8 cellular contexts compared by ENCODE assay signal in genomic region chrX:104254442-104255115, GRCh38. TPM values are rescaled to one million over a fixed set of nuclear protein-coding genes. Genes with fewer than 3 reads are reported as not detected.
A peak's percentile ranks its signal among the peaks of the same experiment; 100 is the strongest.
DNase-seq lines count a peak whose midpoint lies in the region; ATAC-seq and TF ChIP-seq lines count a peak whose summit lies in the region.

TSS of gene ESX1 (minus strand) at chrX:104254933. CDS start at chrX:104254849, 84 bp downstream.

- 1 to 28% methylated on average over 54 to 56 of the region's 56 CpGs for WGBS in aorta, 2 donors

- no peaks in the 10 kb centered on the region for H3K36me3 ChIP-seq in CD8-positive, alpha-beta memory T cell (ENCODE audit: insufficient read depth, low read length)
- H3K36me3 ChIP-seq in aorta (ENCODE audit: control insufficient read depth in 1 of 2, insufficient read depth in 2 of 2, low read length in 1 of 2): no peaks in the 10 kb centered on the region

- POLR2A ChIA-PET in CD8-positive, alpha-beta memory T cell (lab: Charles Lee): no interaction called here

- no peaks in the 10 kb centered on the region for H3K27me3 ChIP-seq in CD8-positive, alpha-beta memory T cell (ENCODE audit: insufficient read depth, low read length, poor library complexity, severe bottlenecking)
- H3K27me3 ChIP-seq in aorta (ENCODE audit: control insufficient read depth in 1 of 2, insufficient read depth in 2 of 2, low read length in 1 of 2): no peaks in the 10 kb centered on the region

- H3K27ac ChIP-seq in CD8-positive, alpha-beta memory T cell (ENCODE audit: low read depth, low read length): no peak within 1 kb of the TSS
- H3K27ac ChIP-seq in coronary artery (no peak within 1 kb of the TSS), aorta (ENCODE audit: low read depth in 1 of 2, low read length in 2 of 2) (no peak within 1 kb of the TSS)

- H3K9me3 ChIP-seq in CD8-positive, alpha-beta memory T cell (ENCODE audit: low read length): no peaks in the 10 kb centered on the region
- no peaks in the 10 kb centered on the region for H3K9me3 ChIP-seq in aorta (ENCODE audit: control insufficient read depth, low read length)

- H3K9me3 Mint-ChIP-seq in CD8-positive, alpha-beta memory T cell: peaks cover 0 to 2% (median 0%) of the 10 kb centered on the region in 5 donors
- H3K9me3 Mint-ChIP-seq in IgD-negative memory B cell: no peaks in the 10 kb centered on the region
- H3K9me3 Mint-ChIP-seq in neural crest cell: no peaks in the 10 kb centered on the region

- peak within 1 kb of the TSS in 6 of 7 donors; percentile 29 to 84 (median 68) for H3K4me3 Mint-ChIP-seq in CD8-positive, alpha-beta memory T cell
- H3K4me3 Mint-ChIP-seq in IgD-negative memory B cell (peak within 1 kb of the TSS in 3 of 4 donors; percentile 74 to 91 (median 82)), neural crest cell (peak within 1 kb of the TSS; percentile 48)

- H3K36me3 Mint-ChIP-seq in CD8-positive, alpha-beta memory T cell: no peaks in the 10 kb centered on the region
- H3K36me3 Mint-ChIP-seq in IgD-negative memory B cell (no peaks in the 10 kb centered on the region), neural crest cell (ENCODE audit: low read depth) (no peaks in the 10 kb centered on the region)

- H3K27ac Mint-ChIP-seq in CD8-positive, alpha-beta memory T cell: no peak within 1 kb of the TSS
- no peak within 1 kb of the TSS for H3K27ac Mint-ChIP-seq in IgD-negative memory B cell
- H3K27ac Mint-ChIP-seq in neural crest cell (ENCODE audit: unreplicated experiment): no peak within 1 kb of the TSS

- CTCF ChIA-PET in CD8-positive, alpha-beta memory T cell (lab: Charles Lee): no interaction called here

- intact Hi-C loops in aorta (cut with DNase I): no loop called here

- no peaks in the 10 kb centered on the region for H3K4me1 ChIP-seq in CD8-positive, alpha-beta memory T cell (ENCODE audit: insufficient read depth, low read length)
- no peaks in the 10 kb centered on the region for H3K4me1 ChIP-seq in aorta (ENCODE audit: control insufficient read depth in 1 of 2, insufficient read depth in 2 of 2, low read length in 2 of 2)

- H3K27me3 Mint-ChIP-seq in CD8-positive, alpha-beta memory T cell: peaks cover 22 to 29% of the 10 kb centered on the region in 2 donors
- H3K27me3 Mint-ChIP-seq in IgD-negative memory B cell (peaks cover 24% of the 10 kb centered on the region), neural crest cell (ENCODE audit: low read depth) (peaks cover 95% of the 10 kb centered on the region)

- no peak for DNase-seq in CD8-positive, alpha-beta memory T cell
- no peak for DNase-seq in coronary artery (ENCODE audit: low spot score)
- DNase-seq in neural crest cell (ENCODE audit: low read depth, low spot score): peak; percentile 7
- no peak for DNase-seq in aorta
- DNase-seq in KG1 (lab: John Stamatoyannopoulos, UW): no peak

- TF ChIP-seq CTCF in coronary artery (IDR thresholded peaks at IDR 0.05) (no peak), neural crest cell (conservative IDR thresholded peaks at IDR 0.05) (no peak)

- H3K4me1 Mint-ChIP-seq in CD8-positive, alpha-beta memory T cell: peaks cover 6 to 17% (median 7%) of the 10 kb centered on the region in 3 donors
- H3K4me1 Mint-ChIP-seq in IgD-negative memory B cell (peaks cover 0 to 3% (median 0%) of the 10 kb centered on the region in 3 donors), neural crest cell (peaks cover 7% of the 10 kb centered on the region)

- H3K4me3 ChIP-seq in CD8-positive, alpha-beta memory T cell (ENCODE audit: low read length): no peak within 1 kb of the TSS
- H3K4me3 ChIP-seq in coronary artery (peak within 1 kb of the TSS; percentile 50), aorta (ENCODE audit: low read length in 2 of 2) (no peak within 1 kb of the TSS)

- ATAC-seq in HG03135 (IDR thresholded peaks at IDR 0.05; ENCODE audit: unreplicated experiment): no peak
- ATAC-seq in HG03196 (IDR thresholded peaks at IDR 0.05; ENCODE audit: unreplicated experiment): no peak
- no peak for ATAC-seq in aorta (ENCODE audit: low FRiP score)

RNA-seq across cellular contexts. Expression of gene ESX1, which starts in this region (rescaled TPM):
- total RNA-seq in CD8-positive, alpha-beta memory T cell: not detected
- not detected for polyA plus RNA-seq in CD8-positive, alpha-beta memory T cell
- not detected for polyA plus RNA-seq in IgD-negative memory B cell
- total RNA-seq in neural crest cell: not detected in 2 replicates
- not detected for total RNA-seq in aorta
- not detected for polyA plus RNA-seq in aorta

Comparison
In these comparisons a context has a peak if more than half of its experiments do, and no peak if none do; other contexts are left out.
1. Peak in DNase-seq in neural crest cell; RNA of the gene not detected or under 1 TPM.